ENCODE assay signal across 8 cellular contexts in genomic region chr3:126983276-126983652, GRCh38. TPM values are rescaled to one million over a fixed set of nuclear protein-coding genes. Genes with fewer than 3 reads are reported as not detected.
DNase-seq lines count a peak whose midpoint lies in the region; ATAC-seq and TF ChIP-seq lines count a peak whose summit lies in the region.

No MANE protein-coding gene starts in this region.

- H3K27ac Mint-ChIP-seq in activated CD8-positive, alpha-beta T cell treated with anti-CD3 and anti-CD28 coated beads for 36 hours = no peak overlapping the region

- H3K4me1 ChIP-seq in lower lobe of right lung = peaks cover 26% of the 10 kb centered on the region

- no peaks in the 10 kb centered on the region for H3K36me3 ChIP-seq in lower lobe of right lung

- peaks cover 11% of the 10 kb centered on the region for H3K27me3 Mint-ChIP-seq in activated CD8-positive, alpha-beta T cell treated with anti-CD3 and anti-CD28 coated beads for 36 hours

- H3K9me3 ChIP-seq in lower lobe of right lung = no peaks in the 10 kb centered on the region

- H3K4me3 ChIP-seq in lower lobe of right lung = peak overlapping the region; percentile 66

- TF ChIP-seq CTCF in lower lobe of right lung (IDR thresholded peaks at IDR 0.05) = no peak
- TF ChIP-seq CTCF in activated CD8-positive, alpha-beta T cell treated with anti-CD3 and anti-CD28 coated beads for 36 hours (IDR thresholded peaks at IDR 0.05) = no peak

- ATAC-seq in HG02759 (IDR thresholded peaks at IDR 0.05; ENCODE audit: unreplicated experiment) = peak; percentile 14
- ATAC-seq in lower lobe of right lung = no peak
- ATAC-seq in activated CD8-positive, alpha-beta T cell treated with anti-CD3 and anti-CD28 coated beads for 36 hours = no peak
- no peak for ATAC-seq in esophagus mucosa

- H3K27me3 ChIP-seq in lower lobe of right lung (ENCODE audit: low read depth) = no peaks in the 10 kb centered on the region

- no peaks in the 10 kb centered on the region for H3K36me3 Mint-ChIP-seq in activated CD8-positive, alpha-beta T cell treated with anti-CD3 and anti-CD28 coated beads for 36 hours (ENCODE audit: low read depth)

- no peaks in the 10 kb centered on the region for H3K9me3 Mint-ChIP-seq in activated CD8-positive, alpha-beta T cell treated with anti-CD3 and anti-CD28 coated beads for 36 hours

- DNase-seq in COLO668 (lab: John Stamatoyannopoulos, UW; ENCODE audit: unreplicated experiment) = peak; percentile 17
- peak; percentile 46 for DNase-seq in astrocyte of the hippocampus (ENCODE audit: low read depth, low spot score)
- no peak for DNase-seq in lower lobe of right lung
- no peak for DNase-seq in NCI-H82 (lab: John Stamatoyannopoulos, UW)
- DNase-seq in SHP77 (lab: John Stamatoyannopoulos, UW) = no peak
- DNase-seq in activated CD8-positive, alpha-beta T cell treated with anti-CD3 and anti-CD28 coated beads for 36 hours = no peak

- intact Hi-C loops in lower lobe of right lung (cut with DNase I) = loop anchor here (5.0 kb wide), 1 partner anchor 231 kb away; no protein-coding TSS in a partner anchor
- intact Hi-C loops in activated CD8-positive, alpha-beta T cell treated with anti-CD3 and anti-CD28 coated beads for 36 hours (cut with micrococcal nuclease) = loop anchor here (5.0 kb wide), 1 partner anchor 306 kb away; no protein-coding TSS in a partner anchor

- H3K4me3 Mint-ChIP-seq in activated CD8-positive, alpha-beta T cell treated with anti-CD3 and anti-CD28 coated beads for 36 hours = no peak overlapping the region

- H3K4me1 Mint-ChIP-seq in activated CD8-positive, alpha-beta T cell treated with anti-CD3 and anti-CD28 coated beads for 36 hours (ENCODE audit: low read depth) = peaks cover 20% of the 10 kb centered on the region

- POLR2A ChIA-PET in activated CD8-positive, alpha-beta T cell treated with anti-CD3 and anti-CD28 coated beads for 36 hours (lab: Charles Lee) = no interaction called here

- H3K27ac ChIP-seq in lower lobe of right lung = peak overlapping the region; percentile 6

- CTCF ChIA-PET in activated CD8-positive, alpha-beta T cell treated with anti-CD3 and anti-CD28 coated beads for 36 hours (lab: Charles Lee) = interaction anchor here (1.2 to 1.8 kb wide), 3 partner anchors 14 to 473 kb away, joined by 3 to 7 read pairs (median 5); no protein-coding TSS in a partner anchor

RNA-seq across cellular contexts. Expression of gene PLXNA1, which starts 0.3 kb away (rescaled TPM):
- 48.1 TPM for total RNA-seq in lower lobe of right lung
- 1 to 10 TPM; 5.1 to 6.6 TPM for total RNA-seq in activated CD8-positive, alpha-beta T cell treated with anti-CD3 and anti-CD28 coated beads for 36 hours
- 15.9 TPM for total RNA-seq in esophagus mucosa

Comparison
In these comparisons a context has a peak if more than half of its experiments do, and no peak if none do; other contexts are left out.
1. DNase-seq: peak in COLO668 (single experiment) and astrocyte of the hippocampus (single experiment); none in lower lobe of right lung (single experiment), NCI-H82 (single experiment), SHP77 (0 of 2) and activated CD8-positive, alpha-beta T cell treated with anti-CD3 and anti-CD28 coated beads for 36 hours (single experiment).